8 cellular contexts compared by ENCODE assay signal in the genomic region with DNA sequence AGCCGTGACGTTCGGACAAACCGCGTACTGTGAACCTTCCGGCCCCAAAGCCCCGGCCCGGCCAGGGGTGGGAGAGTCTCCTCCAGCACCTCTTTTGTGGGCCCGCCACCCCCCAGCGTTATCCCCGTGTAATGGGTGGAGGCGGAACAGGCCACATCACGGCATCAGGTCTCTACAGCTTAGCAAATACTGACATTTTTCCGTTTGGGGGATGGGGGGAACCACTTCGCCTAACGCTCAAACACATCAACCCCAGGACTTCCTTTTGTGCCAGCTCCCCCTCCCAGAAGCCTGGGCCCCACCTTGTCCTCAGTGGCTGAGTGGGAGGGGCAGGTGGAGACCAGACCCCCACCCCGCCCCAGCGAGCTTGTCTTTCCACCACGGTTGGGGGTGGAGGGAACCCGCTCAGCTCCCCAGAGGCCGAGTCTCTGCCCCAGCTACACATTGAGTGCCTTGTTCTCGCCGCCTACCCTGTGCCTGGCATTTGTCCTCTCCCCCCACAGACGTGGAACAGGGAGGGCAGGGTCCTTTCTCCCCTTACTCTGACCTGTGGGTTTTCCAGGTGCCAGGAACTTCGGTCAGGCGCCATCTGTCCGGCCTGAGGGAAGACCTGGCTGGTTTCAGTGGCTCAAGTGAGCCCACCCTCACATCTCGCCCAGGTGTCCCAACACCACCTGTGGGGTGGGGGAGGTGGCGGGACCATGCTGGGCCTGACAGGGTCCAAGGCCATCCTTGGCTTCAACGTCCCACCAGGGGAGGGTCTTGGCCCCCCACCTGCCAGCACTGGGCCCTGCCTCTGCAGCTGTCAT. TPM values are rescaled to one million over a fixed set of nuclear protein-coding genes. Genes with fewer than 3 reads are reported as not detected.
A peak's percentile ranks its signal among the peaks of the same experiment; 100 is the strongest.
DNase-seq lines count a peak whose midpoint lies in the region; ATAC-seq and TF ChIP-seq lines count a peak whose summit lies in the region.

No MANE protein-coding gene starts in this region.

- no peaks in the 10 kb centered on the region for H3K79me2 ChIP-seq in hepatocyte

- H4K20me1 ChIP-seq in hepatocyte (ENCODE audit: insufficient read depth, poor library complexity, severe bottlenecking): no peaks in the 10 kb centered on the region

- intact Hi-C loops in A673 (cut with micrococcal nuclease; ENCODE audit: unreplicated experiment): no loop called here

- no peak overlapping the region for H3K4me2 ChIP-seq in hepatocyte

- POLR2A ChIA-PET in A673 (lab: Charles Lee; ENCODE audit: low non-redundant PET): interaction anchor here (0.5 kb wide), 1 partner anchor 43 kb away, joined by 6 read pairs; no protein-coding TSS in a partner anchor

- WGBS in mesodermal cell (ENCODE audit: insufficient coverage in 2 of 2), 2 experiments: 85 to 91% methylated on average over 10 to 21 of the region's 30 CpGs
- WGBS in hepatocyte (ENCODE audit: low lambda C conversion rate, missing lambda C conversion rate): 82% methylated on average over 30 of the region's 30 CpGs

- H3K36me3 ChIP-seq in A673 (ENCODE audit: insufficient read depth, low read length, poor library complexity, severe bottlenecking) (peaks cover 57% of the 10 kb centered on the region), HUES48 (ENCODE audit: control insufficient read depth, insufficient read depth, low read length) (peaks cover 54% of the 10 kb centered on the region), mesodermal cell (ENCODE audit: control insufficient read depth, insufficient read depth, low read length) (peaks cover 78% of the 10 kb centered on the region), hepatocyte (replicated peaks; ENCODE audit: insufficient read depth, low read depth) (no peaks in the 10 kb centered on the region)

- H3K4me1 ChIP-seq in A673 (ENCODE audit: insufficient read depth, low read length, poor library complexity, severe bottlenecking) (no peaks in the 10 kb centered on the region), HUES48 (ENCODE audit: control insufficient read depth, insufficient read depth, low read length) (no peaks in the 10 kb centered on the region), mesodermal cell (ENCODE audit: control insufficient read depth, insufficient read depth, low read length, poor library complexity, severe bottlenecking) (peaks cover 7% of the 10 kb centered on the region), hepatocyte (ENCODE audit: insufficient read depth) (no peaks in the 10 kb centered on the region)

- peak overlapping the region; percentile 47 for H3K27ac ChIP-seq in A673 (ENCODE audit: low read depth, low read length, poor library complexity, severe bottlenecking)
- H3K27ac ChIP-seq in HUES48 (ENCODE audit: low read depth, low read length): peak overlapping the region; percentile 28
- H3K27ac ChIP-seq in mesodermal cell (ENCODE audit: low read depth, low read length, severe bottlenecking): peak overlapping the region; percentile 57
- no peak overlapping the region for H3K27ac ChIP-seq in hepatocyte

- H3K9me2 ChIP-seq in hepatocyte (replicated peaks; ENCODE audit: insufficient read depth): no peaks in the 10 kb centered on the region

- no peak overlapping the region for H3K9ac ChIP-seq in HUES48 (ENCODE audit: low read depth, low read length)

- DNase-seq in A673 (ENCODE audit: low spot score) (peak; percentile 28), NCI-H1417 (lab: John Stamatoyannopoulos, UW) (no peak), epidermal melanocyte (ENCODE audit: insufficient read length, low spot score) (no peak), hepatocyte (ENCODE audit: low spot score) (no peak)
- DNase-seq in activated naive CD4-positive, alpha-beta T cell treated with anti-CD3 and anti-CD28 coated beads, Interleukin-2, amount 50 U/mL, for 72 hours (ENCODE audit: low spot score in 2 of 2): no peak

- no peaks in the 10 kb centered on the region for H3K9me3 Mint-ChIP-seq in activated naive CD4-positive, alpha-beta T cell treated with anti-CD3 and anti-CD28 coated beads, Interleukin-2, amount 50 U/mL, for 72 hours

- no peak for TF ChIP-seq CTCF in A673 (conservative IDR thresholded peaks at IDR 0.05; ENCODE audit: low read depth, low read length)
- no peak for TF ChIP-seq CTCF in hepatocyte (IDR thresholded peaks at IDR 0.05; ENCODE audit: poor library complexity)

- no peak overlapping the region for H2AFZ ChIP-seq in hepatocyte

- peaks cover 0 to 11% of the 10 kb centered on the region in 2 donors for H3K36me3 Mint-ChIP-seq in activated naive CD4-positive, alpha-beta T cell treated with anti-CD3 and anti-CD28 coated beads, Interleukin-2, amount 50 U/mL, for 72 hours

- no peak overlapping the region for H3K4me3 ChIP-seq in A673 (ENCODE audit: low read depth, low read length, poor library complexity, severe bottlenecking)
- no peak overlapping the region for H3K4me3 ChIP-seq in HUES48 (ENCODE audit: low read depth, low read length)
- H3K4me3 ChIP-seq in mesodermal cell (ENCODE audit: extremely low read depth, insufficient read depth, low read length, poor library complexity, severe bottlenecking): no peak overlapping the region
- H3K4me3 ChIP-seq in hepatocyte: no peak overlapping the region

- CTCF ChIA-PET in A673 (lab: Charles Lee): interaction anchor here (0.6 kb wide), 1 partner anchor 203 kb away, joined by 3 read pairs; no protein-coding TSS in a partner anchor

- peak overlapping the region; percentile 85 to 94 for H3K27ac Mint-ChIP-seq in activated naive CD4-positive, alpha-beta T cell treated with anti-CD3 and anti-CD28 coated beads, Interleukin-2, amount 50 U/mL, for 72 hours

- peak; percentile 3 to 32 for ATAC-seq in activated naive CD4-positive, alpha-beta T cell treated with anti-CD3 and anti-CD28 coated beads, Interleukin-2, amount 50 U/mL, for 72 hours
- ATAC-seq in GM21367 (IDR thresholded peaks at IDR 0.05; ENCODE audit: unreplicated experiment): no peak

- H3K27me3 ChIP-seq in A673 (replicated peaks; ENCODE audit: insufficient read depth, low read depth, low read length, poor library complexity) (no peaks in the 10 kb centered on the region), HUES48 (ENCODE audit: control insufficient read depth, insufficient read depth, low read length) (no peaks in the 10 kb centered on the region), hepatocyte (no peaks in the 10 kb centered on the region)

- H3K9me3 ChIP-seq in A673 (ENCODE audit: low read depth, low read length, poor library complexity, severe bottlenecking) (no peaks in the 10 kb centered on the region), HUES48 (ENCODE audit: control insufficient read depth, insufficient read depth, low read length) (no peaks in the 10 kb centered on the region), mesodermal cell (ENCODE audit: control insufficient read depth, low read length) (no peaks in the 10 kb centered on the region), hepatocyte (ENCODE audit: low read depth) (no peaks in the 10 kb centered on the region)

- no TSS peak for BruUV-seq in A673 (replicated peaks; lab: Mats Ljungman, UMichigan)

RNA-seq across cellular contexts. Expression of a gene that starts 29.6 kb away (rescaled TPM):
- 97.2 and 107 TPM in 2 replicates for total RNA-seq in A673 (2021)
- total RNA-seq in activated naive CD4-positive, alpha-beta T cell treated with anti-CD3 and anti-CD28 coated beads, Interleukin-2, amount 50 U/mL, for 72 hours: 10 to 100 TPM; 99.3 to 99.8 TPM
- polyA plus RNA-seq in mesodermal cell (2013, experiment 1 of 2): 68.0 TPM
- polyA plus RNA-seq in mesodermal cell (2013, experiment 2 of 2): 49.7 TPM
- total RNA-seq in hepatocyte: 26.1 and 34.5 TPM in 2 replicates
- polyA plus RNA-seq in hepatocyte: 38.0 and 49.5 TPM in 2 replicates

RNA-seq across cellular contexts. Expression of a gene that starts 36.1 kb away (rescaled TPM):
- total RNA-seq in A673 (2021) (5.4 and 9.8 TPM in 2 replicates), hepatocyte (3.0 and 4.1 TPM in 2 replicates)
- 1 to 10 TPM; 6.0 to 7.0 TPM for total RNA-seq in activated naive CD4-positive, alpha-beta T cell treated with anti-CD3 and anti-CD28 coated beads, Interleukin-2, amount 50 U/mL, for 72 hours
- 5.9 TPM for polyA plus RNA-seq in mesodermal cell (2013, experiment 1 of 2)
- 5.6 TPM for polyA plus RNA-seq in mesodermal cell (2013, experiment 2 of 2)
- 5.0 and 5.1 TPM in 2 replicates for polyA plus RNA-seq in hepatocyte

RNA-seq across cellular contexts. Expression of a gene that starts 41.4 kb away (rescaled TPM):
- total RNA-seq in A673 (2021) (0.32 and 0.46 TPM in 2 replicates), hepatocyte (not detected in 2 replicates)
- under 1 TPM in 1 of 2 donors, not detected in 1; 0.25 TPM for total RNA-seq in activated naive CD4-positive, alpha-beta T cell treated with anti-CD3 and anti-CD28 coated beads, Interleukin-2, amount 50 U/mL, for 72 hours
- 0.37 TPM for polyA plus RNA-seq in mesodermal cell (2013, experiment 1 of 2)
- 0.40 TPM for polyA plus RNA-seq in mesodermal cell (2013, experiment 2 of 2)
- not detected in 2 replicates for polyA plus RNA-seq in hepatocyte
